Comparison of ENCODE assay signal across 10 cellular contexts in the genomic region with DNA sequence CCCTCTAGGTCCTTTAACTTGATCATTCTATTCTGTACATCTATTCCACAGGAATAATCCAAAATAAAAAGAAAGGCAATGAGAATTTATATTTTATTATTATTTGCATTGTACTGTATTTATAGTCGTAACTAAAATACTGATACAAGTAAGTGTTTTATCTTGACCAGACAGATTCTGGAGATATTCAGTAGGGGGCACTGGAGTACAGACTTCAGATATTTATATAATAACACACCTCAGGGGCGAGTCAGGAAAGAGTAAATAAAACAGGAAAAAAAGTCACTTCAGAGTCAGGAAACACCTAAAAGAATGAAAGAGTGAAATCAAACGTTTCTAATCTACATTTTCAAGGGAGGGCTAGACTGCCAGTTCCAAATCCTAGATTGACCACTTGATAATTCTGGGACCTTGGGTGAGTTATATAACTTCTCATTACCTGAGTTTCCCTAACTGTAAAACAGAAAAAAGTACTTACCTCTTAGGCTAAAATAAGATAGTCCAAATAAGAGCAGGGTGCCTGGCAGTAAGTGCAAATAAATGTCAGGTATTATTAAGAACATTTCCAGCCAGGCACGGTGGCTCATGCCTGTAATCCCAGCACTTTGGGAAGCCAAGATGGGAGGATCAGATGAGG. TPM values are rescaled to one million over a fixed set of nuclear protein-coding genes. Genes with fewer than 3 reads are reported as not detected.
A peak's percentile ranks its signal among the peaks of the same experiment; 100 is the strongest.
DNase-seq lines count a peak whose midpoint lies in the region; ATAC-seq and TF ChIP-seq lines count a peak whose summit lies in the region.
"Had no signal": no experiment of that assay in that cellular context is flagged by ENCODE, and none has a peak within 500 bp of the region (broad histone marks: within the 10 kb centered on the region; RNA-seq: fewer than 3 reads in every experiment).

No MANE protein-coding gene starts in this region.

- no peak overlapping the region for H3K27ac ChIP-seq in PC-3 (ENCODE audit: low read length)
- H3K27ac ChIP-seq: SJCRH30, skin epidermis had no signal

- DNase-seq in DMS153 treated with DMSO at 0.1 percent for 48 hours (lab: John Stamatoyannopoulos, UW; ENCODE audit: unreplicated experiment) (peak; percentile 63), PC-3 (peak; percentile 72), endothelial cell (ENCODE audit: low spot score) (no peak), posterior vena cava (ENCODE audit: low spot score) (no peak), mesenteric fat pad (ENCODE audit: low spot score) (no peak)
- peak; percentile 59 for DNase-seq in Jurkat, Clone E6-1 (ENCODE audit: low read depth, low spot score)
- no peak for DNase-seq in natural killer cell treated with Interleukin-12 subunit alpha and Interleukin-12 subunit beta and Interleukin-15 and Interleukin-18, amount 100 ng/mL, for 72 hours (ENCODE audit: low spot score)

- no TSS peak for BruUV-seq in PC-3 (replicated peaks; lab: Mats Ljungman, UMichigan)

- H3K9me3 ChIP-seq in PC-3 (ENCODE audit: low read length) = no peaks in the 10 kb centered on the region
- H3K9me3 ChIP-seq: SJCRH30 had no signal

- intact Hi-C loops in PC-3 (cut with micrococcal nuclease) = loop anchor here (1.0 kb wide), 1 partner anchor 85 kb away; no protein-coding TSS in a partner anchor
- intact Hi-C loops in posterior vena cava (cut with DNase I) = no loop called here

- no peak overlapping the region for H3K9ac ChIP-seq in PC-3 (ENCODE audit: low read length)

- ATAC-seq in PC-3 = peak; percentile 86
- ATAC-seq in natural killer cell treated with Interleukin-12 subunit alpha and Interleukin-12 subunit beta and Interleukin-15 and Interleukin-18, amount 100 ng/mL, for 72 hours = peak; percentile 62 to 71
- no peak for ATAC-seq in GM19328 (IDR thresholded peaks at IDR 0.05; ENCODE audit: unreplicated experiment)

- H3K27me3 Mint-ChIP-seq in endothelial cell (ENCODE audit: unreplicated experiment) = no peaks in the 10 kb centered on the region
- H3K27me3 Mint-ChIP-seq in natural killer cell treated with Interleukin-12 subunit alpha and Interleukin-12 subunit beta and Interleukin-15 and Interleukin-18, amount 100 ng/mL, for 72 hours = no peaks in the 10 kb centered on the region

- H3K9me3 Mint-ChIP-seq in endothelial cell (ENCODE audit: unreplicated experiment) = no peaks in the 10 kb centered on the region
- H3K9me3 Mint-ChIP-seq in natural killer cell treated with Interleukin-12 subunit alpha and Interleukin-12 subunit beta and Interleukin-15 and Interleukin-18, amount 100 ng/mL, for 72 hours = no peaks in the 10 kb centered on the region

- H3K4me1 Mint-ChIP-seq in endothelial cell (ENCODE audit: unreplicated experiment) = no peaks in the 10 kb centered on the region
- peaks cover 7 to 18% of the 10 kb centered on the region in 2 donors for H3K4me1 Mint-ChIP-seq in natural killer cell treated with Interleukin-12 subunit alpha and Interleukin-12 subunit beta and Interleukin-15 and Interleukin-18, amount 100 ng/mL, for 72 hours (ENCODE audit: low read depth in 2 of 2)

- H3K9me2 ChIP-seq in PC-3 (replicated peaks; ENCODE audit: low read length) = no peaks in the 10 kb centered on the region

- no peak overlapping the region for H3K4me3 ChIP-seq in Jurkat, Clone E6-1 (ENCODE audit: low read length)
- no peak overlapping the region for H3K4me3 ChIP-seq in PC-3 (ENCODE audit: low read length)
- H3K4me3 ChIP-seq: SJCRH30, skin epidermis had no signal

- H3K27me3 ChIP-seq in PC-3 (ENCODE audit: low read length) = no peaks in the 10 kb centered on the region
- H3K27me3 ChIP-seq: SJCRH30 had no signal

- H3F3A ChIP-seq in PC-3 (ENCODE audit: low read length, unreplicated experiment) = no peaks in the 10 kb centered on the region

- TF ChIP-seq CTCF in PC-3 (conservative IDR thresholded peaks at IDR 0.05; ENCODE audit: low read depth, low read length) (peak; percentile 76), endothelial cell (IDR thresholded peaks at IDR 0.05; ENCODE audit: unreplicated experiment) (peak; percentile 50)

- H3K36me3 ChIP-seq in PC-3 (ENCODE audit: low read depth, low read length) = no peaks in the 10 kb centered on the region; the same call in 1 of the 2 replicates

- no peak overlapping the region for H3K4me2 ChIP-seq in PC-3 (ENCODE audit: low read length)

- no peak overlapping the region for H2AFZ ChIP-seq in PC-3 (ENCODE audit: low read length)

- POLR2A ChIA-PET in PC-3 (lab: Charles Lee; ENCODE audit: unreplicated experiment) = no interaction called here

- H3K27ac Mint-ChIP-seq in endothelial cell (ENCODE audit: unreplicated experiment) = no peak overlapping the region
- H3K27ac Mint-ChIP-seq in natural killer cell treated with Interleukin-12 subunit alpha and Interleukin-12 subunit beta and Interleukin-15 and Interleukin-18, amount 100 ng/mL, for 72 hours = peak overlapping the region; percentile 6 to 87

- H4K20me1 ChIP-seq in PC-3 (ENCODE audit: low read length) = no peaks in the 10 kb centered on the region

- peaks cover 18% of the 10 kb centered on the region for H3K36me3 Mint-ChIP-seq in endothelial cell (ENCODE audit: low read depth, unreplicated experiment)
- H3K36me3 Mint-ChIP-seq in natural killer cell treated with Interleukin-12 subunit alpha and Interleukin-12 subunit beta and Interleukin-15 and Interleukin-18, amount 100 ng/mL, for 72 hours = peaks cover 5% of the 10 kb centered on the region

- no peaks in the 10 kb centered on the region for H3K79me2 ChIP-seq in PC-3 (ENCODE audit: low read length)

- H3K4me1 ChIP-seq in PC-3 (ENCODE audit: insufficient read depth, low read length) = no peaks in the 10 kb centered on the region; the same call in 1 of the 2 replicates

- no peak overlapping the region for H3K4me3 Mint-ChIP-seq in endothelial cell (ENCODE audit: unreplicated experiment)
- no peak overlapping the region for H3K4me3 Mint-ChIP-seq in natural killer cell treated with Interleukin-12 subunit alpha and Interleukin-12 subunit beta and Interleukin-15 and Interleukin-18, amount 100 ng/mL, for 72 hours

- CTCF ChIA-PET in PC-3 (lab: Charles Lee) = no interaction called here

RNA-seq across cellular contexts. Expression of a gene that starts 31.1 kb away (rescaled TPM):
- 7.3 TPM for polyA plus RNA-seq in Jurkat, Clone E6-1 (2012; ENCODE audit: insufficient read depth, insufficient read length)
- total RNA-seq in PC-3 (2014; rRNA removed) (5.4 and 10.7 TPM in 2 replicates), endothelial cell (ENCODE audit: unreplicated experiment) (10.1 TPM), posterior vena cava (10 to 100 TPM; 17.8 to 19.8 TPM), mesenteric fat pad (34.1 TPM)
- total RNA-seq in natural killer cell treated with Interleukin-12 subunit alpha and Interleukin-12 subunit beta and Interleukin-15 and Interleukin-18, amount 100 ng/mL, for 72 hours = 10 to 100 TPM; 54.0 to 65.3 TPM

RNA-seq across cellular contexts. Expression of a gene that starts 56.4 kb away (rescaled TPM):
- 19.2 TPM for polyA plus RNA-seq in Jurkat, Clone E6-1 (2012; ENCODE audit: insufficient read depth, insufficient read length)
- total RNA-seq in PC-3 (2014; rRNA removed) = 10.5 and 12.1 TPM in 2 replicates
- total RNA-seq in endothelial cell (ENCODE audit: unreplicated experiment) = 18.4 TPM
- total RNA-seq in natural killer cell treated with Interleukin-12 subunit alpha and Interleukin-12 subunit beta and Interleukin-15 and Interleukin-18, amount 100 ng/mL, for 72 hours = 10 to 100 TPM; 48.1 to 86.0 TPM
- 10 to 100 TPM; 28.9 to 31.2 TPM for total RNA-seq in posterior vena cava
- 28.8 TPM for total RNA-seq in mesenteric fat pad

Comparison
In these comparisons a context has a peak if more than half of its experiments do, and no peak if none do; other contexts are left out.
1. DNase-seq: peak in DMS153 treated with DMSO at 0.1 percent for 48 hours (single experiment), Jurkat, Clone E6-1 (single experiment) and PC-3 (single experiment); none in endothelial cell (single experiment), natural killer cell treated with Interleukin-12 subunit alpha and Interleukin-12 subunit beta and Interleukin-15 and Interleukin-18, amount 100 ng/mL, for 72 hours (single experiment), posterior vena cava (single experiment) and mesenteric fat pad (single experiment).